Comparison of ENCODE assay signal across 18 cellular contexts in genomic region chr16:59121411-59121810, GRCh38.
"Had no signal": no experiment of that assay in that cellular context is flagged by ENCODE, and none has a peak within 500 bp of the region (broad histone marks: within the 10 kb centered on the region; RNA-seq: fewer than 3 reads in every experiment).

No MANE protein-coding gene starts in this region.

- H3K4me3 ChIP-seq: coronary artery, dorsolateral prefrontal cortex, esophagus muscularis mucosa, gastroesophageal sphincter, heart left ventricle, hepatocyte, left lung, lower lobe of right lung, mucosa of descending colon had no signal

- H3K9me3 ChIP-seq: esophagus muscularis mucosa, gastroesophageal sphincter, heart left ventricle, left lung, lower lobe of right lung had no signal

- H3K79me2 ChIP-seq: hepatocyte had no signal

- H3K4me1 ChIP-seq: foreskin keratinocyte, gastroesophageal sphincter, heart left ventricle, left lung, lower lobe of right lung had no signal

- H3K36me3 ChIP-seq: esophagus muscularis mucosa, gastroesophageal sphincter, heart left ventricle, left lung, lower lobe of right lung had no signal

- H3K27ac ChIP-seq: coronary artery, dorsolateral prefrontal cortex, esophagus muscularis mucosa, foreskin keratinocyte, gastroesophageal sphincter, heart left ventricle, hepatocyte, left lung, lower lobe of right lung had no signal

- DNase-seq: dermis blood vessel endothelial cell; dorsolateral prefrontal cortex; effector CD4-positive, alpha-beta T cell; effector memory CD4-positive, alpha-beta T cell; foreskin keratinocyte; heart left ventricle; hypothalamus; left cardiac atrium; left lung; left ventricle myocardium superior; lower lobe of right lung; mesenchymal stem cell; mucosa of descending colon; naive B cell had no signal

- H3K4me2 ChIP-seq: hepatocyte had no signal

- H3K27me3 ChIP-seq: dorsolateral prefrontal cortex, esophagus muscularis mucosa, foreskin keratinocyte, gastroesophageal sphincter, heart left ventricle, hepatocyte, left lung had no signal

- H2AFZ ChIP-seq: hepatocyte had no signal
